In the genomic region with DNA sequence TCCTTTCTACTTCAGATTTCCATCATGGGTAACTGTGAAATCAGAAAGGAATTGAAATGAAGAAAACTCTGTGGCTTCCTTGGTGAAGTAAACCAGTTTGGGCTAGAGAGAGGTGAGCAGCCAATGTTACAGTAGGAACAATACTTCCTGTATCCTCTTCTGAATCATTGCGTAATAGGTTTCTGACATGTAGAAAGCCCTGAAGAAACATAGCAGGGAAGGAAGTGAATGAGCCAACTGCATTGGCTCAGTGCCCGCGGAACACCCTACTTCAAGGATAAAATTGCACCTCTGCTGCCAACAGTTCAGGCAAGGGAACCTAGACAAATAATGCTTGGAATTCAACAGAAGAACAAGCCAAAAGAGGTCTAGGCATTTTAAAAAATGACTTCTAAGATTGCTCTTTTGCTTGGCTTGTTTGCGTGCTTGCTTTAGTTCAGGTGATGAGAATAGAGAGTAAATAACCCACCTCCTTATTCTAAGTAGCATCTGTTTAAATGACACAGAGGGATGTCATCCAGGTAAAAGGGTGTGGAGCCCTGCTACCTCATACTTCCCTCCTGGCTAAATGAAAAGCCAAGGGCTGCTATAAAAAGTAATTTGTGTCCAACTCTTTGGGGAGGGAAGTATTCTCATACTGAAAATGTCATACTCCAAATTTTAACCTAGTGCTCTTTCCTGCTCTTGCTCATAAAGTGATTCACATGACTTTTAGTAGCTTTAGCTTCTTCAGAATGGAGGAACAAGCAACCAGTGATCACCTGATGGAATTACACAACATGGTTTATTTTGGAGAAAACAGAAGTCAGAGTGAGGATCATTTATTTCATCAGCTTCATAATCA, we compare ENCODE assay signal across 8 cellular contexts.
DNase-seq lines count a peak whose midpoint lies in the region; ATAC-seq lines count a peak whose summit lies in the region.

No MANE protein-coding gene starts in this region.

- peak overlapping the region; percentile 57 for H3K27ac ChIP-seq in layer of hippocampus (ENCODE audit: low read depth, low read length)

- in situ Hi-C loops in KBM-7 (cut with MboI; ENCODE audit: low pct_unique_long_range_greater_than_20kb, low sequenced_read_pairs): no loop called here
- in situ Hi-C loops in T47D (cut with HindIII; ENCODE audit: low pct_unique_long_range_greater_than_20kb, low sequenced_read_pairs): no loop called here

- DNase-seq in EL (peak; percentile 92), KBM-7 (peak; percentile 97), SIG-M5 (lab: John Stamatoyannopoulos, UW) (peak; percentile 85), T47D (ENCODE audit: low read depth in 1 of 2, low spot score in 1 of 2) (peak; percentile 68 to 96), stromal cell of bone marrow (ENCODE audit: low read depth) (peak; percentile 83), cerebellar nuclear complex (lab: John Stamatoyannopoulos, UW) (no peak)

- no peaks in the 10 kb centered on the region for H3K27me3 ChIP-seq in layer of hippocampus (ENCODE audit: control insufficient read depth, insufficient read depth, low read length)

- peak; percentile 75 for ATAC-seq in GM21717 (IDR thresholded peaks at IDR 0.05; ENCODE audit: unreplicated experiment)

Comparison
In these comparisons a context has a peak if more than half of its experiments do, and no peak if none do; other contexts are left out.
1. DNase-seq: peak in EL (single experiment), KBM-7 (single experiment), SIG-M5 (single experiment), T47D (2 of 2) and stromal cell of bone marrow (single experiment); none in cerebellar nuclear complex (0 of 2).